ENCODE assay signal across 25 cellular contexts in the genomic region with DNA sequence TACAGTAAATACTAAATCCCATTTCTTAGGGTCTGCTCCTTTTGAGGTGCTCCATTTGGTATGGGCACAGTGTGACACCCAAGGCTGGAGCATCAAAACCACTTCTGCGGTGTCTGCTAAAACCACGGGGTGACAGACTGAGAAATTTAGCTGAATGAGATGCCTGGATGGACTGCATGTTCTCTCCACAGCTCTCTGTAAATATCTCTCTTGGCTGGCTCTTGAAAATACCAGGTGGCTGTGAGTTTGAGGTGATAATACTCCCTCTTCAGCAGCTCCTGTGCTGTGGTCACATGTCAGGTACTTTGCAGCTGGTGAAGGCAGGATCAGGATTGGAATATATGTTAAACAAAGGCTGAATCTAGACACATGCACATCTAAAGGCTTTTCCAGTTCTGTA.
DNase-seq lines count a peak whose midpoint lies in the region; ATAC-seq lines count a peak whose summit lies in the region.
"Had no signal": no experiment of that assay in that cellular context is flagged by ENCODE, and none has a peak within 500 bp of the region (broad histone marks: within the 10 kb centered on the region; RNA-seq: fewer than 3 reads in every experiment).

No MANE protein-coding gene starts in this region.

- peaks cover 15% of the 10 kb centered on the region for H3K9me3 Mint-ChIP-seq in activated naive CD8-positive, alpha-beta T cell treated with anti-CD3 and anti-CD28 coated beads, Interleukin-2, amount 50 U/mL, for 24 hours

- peaks cover 14% of the 10 kb centered on the region for H3K27me3 Mint-ChIP-seq in activated naive CD8-positive, alpha-beta T cell treated with anti-CD3 and anti-CD28 coated beads, Interleukin-2, amount 50 U/mL, for 24 hours

- H3K4me3 Mint-ChIP-seq in activated naive CD8-positive, alpha-beta T cell treated with anti-CD3 and anti-CD28 coated beads, Interleukin-2, amount 50 U/mL, for 24 hours = no peak overlapping the region
- H3K4me3 Mint-ChIP-seq: activated naive CD8-positive, alpha-beta T cell treated with anti-CD3 and anti-CD28 coated beads for 36 hours; CD14-positive monocyte; naive thymus-derived CD8-positive, alpha-beta T cell; stimulated activated naive CD8-positive, alpha-beta T cell treated with anti-CD3 and anti-CD28 coated beads, Interleukin-15, amount 100 ng/mL, for 72 hours had no signal

- H3K4me1 Mint-ChIP-seq in activated naive CD8-positive, alpha-beta T cell treated with anti-CD3 and anti-CD28 coated beads, Interleukin-2, amount 50 U/mL, for 24 hours = peaks cover 11% of the 10 kb centered on the region
- H3K4me1 Mint-ChIP-seq: CD14-positive monocyte had no signal

- H3K27ac Mint-ChIP-seq in activated naive CD8-positive, alpha-beta T cell treated with anti-CD3 and anti-CD28 coated beads, Interleukin-2, amount 50 U/mL, for 24 hours = no peak overlapping the region
- H3K27ac Mint-ChIP-seq: activated naive CD8-positive, alpha-beta T cell treated with anti-CD3 and anti-CD28 coated beads for 36 hours; CD14-positive monocyte; naive thymus-derived CD8-positive, alpha-beta T cell; stimulated activated naive CD8-positive, alpha-beta T cell treated with anti-CD3 and anti-CD28 coated beads, Interleukin-15, amount 100 ng/mL, for 72 hours had no signal

- peaks cover 3% of the 10 kb centered on the region for H3K36me3 Mint-ChIP-seq in activated naive CD8-positive, alpha-beta T cell treated with anti-CD3 and anti-CD28 coated beads, Interleukin-2, amount 50 U/mL, for 24 hours (ENCODE audit: low read depth)
- H3K36me3 Mint-ChIP-seq: CD14-positive monocyte had no signal

- no peak for ATAC-seq in HG02938 (IDR thresholded peaks at IDR 0.05; ENCODE audit: unreplicated experiment)
- ATAC-seq in activated naive CD8-positive, alpha-beta T cell treated with anti-CD3 and anti-CD28 coated beads, Interleukin-2, amount 50 U/mL, for 24 hours = no peak
- ATAC-seq: naive thymus-derived CD8-positive, alpha-beta T cell; sciatic nerve; stimulated activated naive CD8-positive, alpha-beta T cell treated with anti-CD3 and anti-CD28 coated beads, Interleukin-15, amount 100 ng/mL, for 72 hours had no signal

- peak; percentile 22 for DNase-seq in NCI-H1092 treated with DMSO at 0.1 percent for 48 hours (lab: John Stamatoyannopoulos, UW)
- no peak for DNase-seq in NCI-H1092 (lab: John Stamatoyannopoulos, UW)
- peak; percentile 41 for DNase-seq in NCI-H2029 (lab: John Stamatoyannopoulos, UW)
- DNase-seq in NCI-H524 (lab: John Stamatoyannopoulos, UW) = peak; percentile 73 to 83
- DNase-seq in inferior parietal cortex (ENCODE audit: extremely low spot score) = peak; percentile 24
- DNase-seq in NCI-H1930 (lab: John Stamatoyannopoulos, UW) = no peak
- no peak for DNase-seq in activated naive CD8-positive, alpha-beta T cell treated with anti-CD3 and anti-CD28 coated beads, Interleukin-2, amount 50 U/mL, for 24 hours
- DNase-seq: activated CD4-positive, alpha-beta T cell treated with anti-CD3 and anti-CD28 coated beads, Interleukin-2, amount 50 U/mL, for 1 hour; activated CD4-positive, CD25-positive, alpha-beta regulatory T cell; activated gamma-delta T cell; activated naive CD8-positive, alpha-beta T cell treated with anti-CD3 and anti-CD28 coated beads for 36 hours; activated T-cell treated with anti-CD3 and anti-CD28 coated beads, Interleukin-2, amount 50 U/mL, for 1 hour; aorta; effector CD8-positive, alpha-beta T cell; Karpas-422; naive thymus-derived CD8-positive, alpha-beta T cell; NCI-H2107; NCI-H526 treated with DMSO at 0.1 percent for 48 hours; occipital lobe; RPMI8226; stimulated activated naive CD8-positive, alpha-beta T cell treated with anti-CD3 and anti-CD28 coated beads, Interleukin-15, amount 100 ng/mL, for 72 hours; uterus had no signal

Comparison
In these comparisons a context has a peak if more than half of its experiments do, and no peak if none do; other contexts are left out.
1. DNase-seq: peak in NCI-H1092 treated with DMSO at 0.1 percent for 48 hours (single experiment), NCI-H2029 (single experiment), NCI-H524 (2 of 2) and inferior parietal cortex (single experiment); none in NCI-H1092 (single experiment), NCI-H1930 (0 of 2) and activated naive CD8-positive, alpha-beta T cell treated with anti-CD3 and anti-CD28 coated beads, Interleukin-2, amount 50 U/mL, for 24 hours (single experiment).